Comparison of ENCODE assay signal across 12 cellular contexts in the genomic region with DNA sequence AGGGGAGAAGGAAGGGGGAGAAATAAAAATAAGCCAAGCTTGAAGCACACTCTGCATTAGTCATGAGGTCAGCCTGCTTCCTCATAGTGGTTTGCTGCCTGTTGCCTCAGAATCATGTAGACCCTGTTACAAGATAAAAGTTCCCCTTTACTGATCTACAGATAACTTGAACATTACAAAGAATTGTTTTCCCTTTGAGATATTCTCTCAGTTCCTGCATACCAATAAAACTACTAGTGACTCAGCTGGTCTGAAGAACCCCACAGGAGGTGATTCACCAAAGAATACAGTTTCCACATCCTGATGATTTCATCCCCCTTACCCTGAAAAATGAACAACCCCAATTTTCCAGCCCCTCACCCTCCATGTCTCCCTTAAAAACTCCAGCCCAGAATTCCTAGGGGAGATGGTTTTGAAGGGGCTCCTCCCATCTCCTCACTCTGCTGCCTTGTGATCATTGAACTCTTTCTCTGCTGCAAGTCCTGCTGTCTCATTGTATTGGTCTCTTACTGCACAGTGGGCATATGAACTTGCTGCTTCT. TPM values are rescaled to one million over a fixed set of nuclear protein-coding genes. Genes with fewer than 3 reads are reported as not detected.
DNase-seq lines count a peak whose midpoint lies in the region; ATAC-seq and TF ChIP-seq lines count a peak whose summit lies in the region.
"Had no signal": no experiment of that assay in that cellular context is flagged by ENCODE, and none has a peak within 500 bp of the region (broad histone marks: within the 10 kb centered on the region; RNA-seq: fewer than 3 reads in every experiment).

No MANE protein-coding gene starts in this region.

- H3K4me3 ChIP-seq in smooth muscle cell, result no peak overlapping the region
- no peak overlapping the region for H3K4me3 ChIP-seq in endodermal cell (ENCODE audit: low read length)
- H3K4me3 ChIP-seq: suprapubic skin had no signal

- no peaks in the 10 kb centered on the region for H3K36me3 ChIP-seq in smooth muscle cell (ENCODE audit: low read depth)
- no peaks in the 10 kb centered on the region for H3K36me3 ChIP-seq in endodermal cell (ENCODE audit: control insufficient read depth, insufficient read depth, low read length)
- H3K36me3 ChIP-seq: suprapubic skin had no signal

- TF ChIP-seq CTCF in chondrocyte (IDR thresholded peaks at IDR 0.05) (no peak), smooth muscle cell (IDR thresholded peaks at IDR 0.05; ENCODE audit: borderline replicate concordance, insufficient read depth, poor library complexity, severe bottlenecking) (no peak), endodermal cell (conservative IDR thresholded peaks at IDR 0.05) (no peak)

- peaks cover 14% of the 10 kb centered on the region for H3K36me3 Mint-ChIP-seq in activated CD8-positive, alpha-beta memory T cell treated with anti-CD3 and anti-CD28 coated beads, Interleukin-2, amount 10 ng/mL, durations not matched to agents 7 days and 5 days
- H3K36me3 Mint-ChIP-seq in chondrocyte (ENCODE audit: low read depth) (peaks cover 3% of the 10 kb centered on the region), endodermal cell (ENCODE audit: low read depth) (no peaks in the 10 kb centered on the region)
- H3K36me3 Mint-ChIP-seq: naive B cell had no signal

- peaks cover 15% of the 10 kb centered on the region for H3K4me1 Mint-ChIP-seq in activated CD8-positive, alpha-beta memory T cell treated with anti-CD3 and anti-CD28 coated beads, Interleukin-2, amount 10 ng/mL, durations not matched to agents 7 days and 5 days
- H3K4me1 Mint-ChIP-seq in chondrocyte (ENCODE audit: low read depth) (peaks cover 16% of the 10 kb centered on the region), endodermal cell (no peaks in the 10 kb centered on the region)
- H3K4me1 Mint-ChIP-seq: naive B cell had no signal

- H3K27ac Mint-ChIP-seq in activated CD8-positive, alpha-beta memory T cell treated with anti-CD3 and anti-CD28 coated beads, Interleukin-2, amount 10 ng/mL, durations not matched to agents 7 days and 5 days, result peak overlapping the region; percentile 55
- H3K27ac Mint-ChIP-seq in chondrocyte (ENCODE audit: unreplicated experiment), result peak overlapping the region; percentile 78
- H3K27ac Mint-ChIP-seq in endodermal cell, result no peak overlapping the region
- H3K27ac Mint-ChIP-seq: CD4-positive, alpha-beta memory T cell; naive B cell had no signal

- no peak overlapping the region for H3K4me3 Mint-ChIP-seq in activated CD8-positive, alpha-beta memory T cell treated with anti-CD3 and anti-CD28 coated beads, Interleukin-2, amount 10 ng/mL, durations not matched to agents 7 days and 5 days
- H3K4me3 Mint-ChIP-seq in chondrocyte (ENCODE audit: unreplicated experiment), result no peak overlapping the region
- no peak overlapping the region for H3K4me3 Mint-ChIP-seq in endodermal cell
- H3K4me3 Mint-ChIP-seq: CD4-positive, alpha-beta memory T cell; naive B cell had no signal

- H3K4me1 ChIP-seq in smooth muscle cell (ENCODE audit: low read depth), result peaks cover 6% of the 10 kb centered on the region
- H3K4me1 ChIP-seq in endodermal cell (ENCODE audit: control insufficient read depth, insufficient read depth, low read length), result no peaks in the 10 kb centered on the region
- H3K4me1 ChIP-seq: suprapubic skin had no signal

- H3K27me3 ChIP-seq in smooth muscle cell (ENCODE audit: low read depth), result no peaks in the 10 kb centered on the region
- H3K27me3 ChIP-seq in endodermal cell (ENCODE audit: control insufficient read depth, insufficient read depth, low read length, poor library complexity, severe bottlenecking), result no peaks in the 10 kb centered on the region
- H3K27me3 ChIP-seq: suprapubic skin had no signal

- H3K27me3 Mint-ChIP-seq in activated CD8-positive, alpha-beta memory T cell treated with anti-CD3 and anti-CD28 coated beads, Interleukin-2, amount 10 ng/mL, durations not matched to agents 7 days and 5 days, result peaks cover 4% of the 10 kb centered on the region
- H3K27me3 Mint-ChIP-seq in chondrocyte (ENCODE audit: low read depth) (no peaks in the 10 kb centered on the region), endodermal cell (ENCODE audit: insufficient read depth) (no peaks in the 10 kb centered on the region)

- DNase-seq in activated CD8-positive, alpha-beta memory T cell treated with anti-CD3 and anti-CD28 coated beads, Interleukin-2, amount 10 ng/mL, durations not matched to agents 7 days and 5 days, result peak; percentile 51
- no peak for DNase-seq in activated CD8-positive, alpha-beta memory T cell treated with anti-CD3 and anti-CD28 coated beads, Interleukin-2, amount 50 U/mL, for 48 hours
- DNase-seq in OCI-M1 (lab: John Stamatoyannopoulos, UW) (peak; percentile 65), chondrocyte (ENCODE audit: low spot score) (no peak), smooth muscle cell (lab: John Stamatoyannopoulos, UW; ENCODE audit: unreplicated experiment) (no peak), endodermal cell (no peak)
- DNase-seq: CD4-positive, alpha-beta memory T cell; naive B cell; NCI-H69 had no signal

- peak; percentile 83 for ATAC-seq in activated CD8-positive, alpha-beta memory T cell treated with anti-CD3 and anti-CD28 coated beads, Interleukin-2, amount 10 ng/mL, durations not matched to agents 7 days and 5 days
- ATAC-seq in HG03565 (IDR thresholded peaks at IDR 0.05; ENCODE audit: unreplicated experiment) (no peak), HG02763 (IDR thresholded peaks at IDR 0.05; ENCODE audit: unreplicated experiment) (no peak)

- no peak overlapping the region for H2AFZ ChIP-seq in smooth muscle cell (ENCODE audit: low read depth)

- H3K9ac ChIP-seq in smooth muscle cell (ENCODE audit: low read depth), result no peak overlapping the region
- no peak overlapping the region for H3K9ac ChIP-seq in endodermal cell (ENCODE audit: extremely low read depth, low read length, poor library complexity, severe bottlenecking)

- H3K27ac ChIP-seq in smooth muscle cell (ENCODE audit: low read depth) (peak overlapping the region; percentile 91), endodermal cell (ENCODE audit: low read depth, low read length) (no peak overlapping the region)
- H3K27ac ChIP-seq: suprapubic skin had no signal

- no peaks in the 10 kb centered on the region for H3K79me2 ChIP-seq in smooth muscle cell (ENCODE audit: low read depth)

- CTCF ChIA-PET in activated CD8-positive, alpha-beta memory T cell treated with anti-CD3 and anti-CD28 coated beads, Interleukin-2, amount 10 ng/mL, durations not matched to agents 7 days and 5 days (lab: Charles Lee), result no interaction called here

- H4K20me1 ChIP-seq in smooth muscle cell (ENCODE audit: low read depth), result no peaks in the 10 kb centered on the region

- peak overlapping the region; percentile 60 for H3K4me2 ChIP-seq in smooth muscle cell

- H3K9me3 ChIP-seq in smooth muscle cell (replicated peaks; ENCODE audit: low read depth) (no peaks in the 10 kb centered on the region), endodermal cell (ENCODE audit: control insufficient read depth, low read length) (peaks cover 11% of the 10 kb centered on the region)

- no peaks in the 10 kb centered on the region for H3F3A ChIP-seq in smooth muscle cell (ENCODE audit: low read depth)

- H3K9me3 Mint-ChIP-seq in activated CD8-positive, alpha-beta memory T cell treated with anti-CD3 and anti-CD28 coated beads, Interleukin-2, amount 10 ng/mL, durations not matched to agents 7 days and 5 days (ENCODE audit: low read depth), result peaks cover 3% of the 10 kb centered on the region
- H3K9me3 Mint-ChIP-seq in chondrocyte (ENCODE audit: low read depth) (peaks cover 5% of the 10 kb centered on the region), endodermal cell (peaks cover 18% of the 10 kb centered on the region)

RNA-seq across cellular contexts. Expression of a gene that starts 31.5 kb away (rescaled TPM):
- 1 to 10 TPM in 1 of 2 experiments, under 1 TPM in 1; 0.55 to 2.0 TPM for total RNA-seq in activated CD8-positive, alpha-beta memory T cell treated with anti-CD3 and anti-CD28 coated beads, Interleukin-2, amount 10 ng/mL, durations not matched to agents 7 days and 5 days
- total RNA-seq in chondrocyte (111 to 126 TPM (median 122 TPM) in 3 replicates), smooth muscle cell (74.8 and 83.7 TPM in 2 replicates), endodermal cell (10 to 100 TPM; 20.7 to 30.6 TPM)
- 61.9 and 80.4 TPM in 2 replicates for polyA plus RNA-seq in smooth muscle cell
- polyA plus RNA-seq in endodermal cell (2013, experiment 1 of 2), result 18.0 TPM
- 18.6 TPM for polyA plus RNA-seq in endodermal cell (2013, experiment 2 of 2)
- polyA plus RNA-seq: CD4-positive, alpha-beta memory T cell had no signal

Comparison
In these comparisons a context has a peak if more than half of its experiments do, and no peak if none do; other contexts are left out.
1. DNase-seq: peak in activated CD8-positive, alpha-beta memory T cell treated with anti-CD3 and anti-CD28 coated beads, Interleukin-2, amount 10 ng/mL, durations not matched to agents 7 days and 5 days (single experiment) and OCI-M1 (single experiment); none in activated CD8-positive, alpha-beta memory T cell treated with anti-CD3 and anti-CD28 coated beads, Interleukin-2, amount 50 U/mL, for 48 hours (single experiment), chondrocyte (single experiment), smooth muscle cell (single experiment) and endodermal cell (single experiment).
2. RNA of a gene that starts 31.5 kb away (total RNA-seq): 111 to 126 TPM in chondrocyte, 74.8 to 83.7 TPM in smooth muscle cell and 20.7 to 30.6 TPM in endodermal cell; 0.55 to 2.0 TPM in activated CD8-positive, alpha-beta memory T cell treated with anti-CD3 and anti-CD28 coated beads, Interleukin-2, amount 10 ng/mL, durations not matched to agents 7 days and 5 days; every median in the first group is over 4 times any median in the second.